1 cellular context compared by ENCODE assay signal in the genomic region with DNA sequence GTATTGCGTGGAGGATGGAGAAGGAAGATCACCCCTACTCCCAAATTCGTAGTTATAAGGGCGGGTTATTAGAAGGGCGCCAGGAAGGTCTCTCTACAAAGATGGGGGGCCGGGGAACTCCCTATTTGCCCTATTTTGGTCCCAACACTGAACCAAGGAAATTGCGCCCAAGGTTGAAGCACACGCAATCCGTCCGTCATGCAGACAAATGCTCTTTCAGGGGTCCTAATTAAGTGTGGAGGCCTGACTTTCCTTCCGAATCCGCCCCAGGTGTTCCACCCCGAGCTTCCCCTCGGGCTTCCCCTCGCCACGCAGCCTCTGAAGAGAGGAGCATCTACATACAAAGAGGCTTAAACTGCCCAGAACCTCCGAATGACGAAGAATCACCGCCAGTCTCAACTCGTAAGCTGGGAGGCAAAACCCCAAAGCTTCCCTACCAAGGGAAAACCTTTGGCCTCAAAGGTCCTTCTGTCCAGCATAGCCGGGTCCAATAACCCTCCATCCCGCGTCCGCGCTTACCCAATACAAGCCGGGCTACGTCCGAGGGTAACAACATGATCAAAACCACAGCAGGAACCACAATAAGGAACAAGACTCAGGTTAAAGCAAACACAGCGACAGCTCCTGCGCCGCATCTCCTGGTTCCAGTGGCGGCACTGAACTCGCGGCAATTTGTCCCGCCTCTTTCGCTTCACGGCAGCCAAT.
TF ChIP-seq lines count a peak whose summit lies in the region.

A gene (minus strand): TSS at position 658 of the 705 bp plus-strand sequence. CDS start 102 bp downstream, at position 556.

TF ChIP-seq in K562, 482 proteins besides CTCF, POLR2A, EP300 and RAD21 (continued from another document and continues in another):
- TF ChIP-seq, protein P1, sequence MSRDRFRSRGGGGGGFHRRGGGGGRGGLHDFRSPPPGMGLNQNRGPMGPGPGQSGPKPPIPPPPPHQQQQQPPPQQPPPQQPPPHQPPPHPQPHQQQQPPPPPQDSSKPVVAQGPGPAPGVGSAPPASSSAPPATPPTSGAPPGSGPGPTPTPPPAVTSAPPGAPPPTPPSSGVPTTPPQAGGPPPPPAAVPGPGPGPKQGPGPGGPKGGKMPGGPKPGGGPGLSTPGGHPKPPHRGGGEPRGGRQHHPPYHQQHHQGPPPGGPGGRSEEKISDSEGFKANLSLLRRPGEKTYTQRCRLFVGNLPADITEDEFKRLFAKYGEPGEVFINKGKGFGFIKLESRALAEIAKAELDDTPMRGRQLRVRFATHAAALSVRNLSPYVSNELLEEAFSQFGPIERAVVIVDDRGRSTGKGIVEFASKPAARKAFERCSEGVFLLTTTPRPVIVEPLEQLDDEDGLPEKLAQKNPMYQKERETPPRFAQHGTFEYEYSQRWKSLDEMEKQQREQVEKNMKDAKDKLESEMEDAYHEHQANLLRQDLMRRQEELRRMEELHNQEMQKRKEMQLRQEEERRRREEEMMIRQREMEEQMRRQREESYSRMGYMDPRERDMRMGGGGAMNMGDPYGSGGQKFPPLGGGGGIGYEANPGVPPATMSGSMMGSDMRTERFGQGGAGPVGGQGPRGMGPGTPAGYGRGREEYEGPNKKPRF (IDR thresholded peaks at IDR 0.05; ENCODE audit: low read depth, low read length), result no peak
- no peak for TF ChIP-seq PCBP2 (IDR thresholded peaks at IDR 0.05; ENCODE audit: low read depth, low read length, poor library complexity, severe bottlenecking)
- TF ChIP-seq CHD4 (IDR thresholded peaks at IDR 0.05; ENCODE audit: insufficient read depth, insufficient replicate concordance, low read depth, low read length, poor library complexity, severe bottlenecking), result no peak
- TF ChIP-seq SMAD2 (IDR thresholded peaks at IDR 0.05; ENCODE audit: low read depth, low read length), result no peak
- TF ChIP-seq, protein P2, sequence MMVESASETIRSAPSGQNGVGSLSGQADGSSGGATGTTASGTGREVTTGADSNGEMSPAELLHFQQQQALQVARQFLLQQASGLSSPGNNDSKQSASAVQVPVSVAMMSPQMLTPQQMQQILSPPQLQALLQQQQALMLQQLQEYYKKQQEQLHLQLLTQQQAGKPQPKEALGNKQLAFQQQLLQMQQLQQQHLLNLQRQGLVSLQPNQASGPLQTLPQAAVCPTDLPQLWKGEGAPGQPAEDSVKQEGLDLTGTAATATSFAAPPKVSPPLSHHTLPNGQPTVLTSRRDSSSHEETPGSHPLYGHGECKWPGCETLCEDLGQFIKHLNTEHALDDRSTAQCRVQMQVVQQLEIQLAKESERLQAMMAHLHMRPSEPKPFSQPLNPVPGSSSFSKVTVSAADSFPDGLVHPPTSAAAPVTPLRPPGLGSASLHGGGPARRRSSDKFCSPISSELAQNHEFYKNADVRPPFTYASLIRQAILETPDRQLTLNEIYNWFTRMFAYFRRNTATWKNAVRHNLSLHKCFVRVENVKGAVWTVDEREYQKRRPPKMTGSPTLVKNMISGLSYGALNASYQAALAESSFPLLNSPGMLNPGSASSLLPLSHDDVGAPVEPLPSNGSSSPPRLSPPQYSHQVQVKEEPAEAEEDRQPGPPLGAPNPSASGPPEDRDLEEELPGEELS (CRISPR knock-in tag; IDR thresholded peaks at IDR 0.05; ENCODE audit: borderline replicate concordance), result no peak
- no peak for TF ChIP-seq CBX3 (IDR thresholded peaks at IDR 0.05; ENCODE audit: borderline replicate concordance in 1 of 2, low read length in 2 of 2)
- TF ChIP-seq NCOA4 (IDR thresholded peaks at IDR 0.05; ENCODE audit: partially characterized antibody), result no peak
- TF ChIP-seq SRSF7 (optimal IDR thresholded peaks at IDR 0.05; ENCODE audit: low read depth, low read length), result no peak
- TF ChIP-seq ILF3 (IDR thresholded peaks at IDR 0.05; ENCODE audit: borderline replicate concordance), result no peak
- TF ChIP-seq, protein P3, sequence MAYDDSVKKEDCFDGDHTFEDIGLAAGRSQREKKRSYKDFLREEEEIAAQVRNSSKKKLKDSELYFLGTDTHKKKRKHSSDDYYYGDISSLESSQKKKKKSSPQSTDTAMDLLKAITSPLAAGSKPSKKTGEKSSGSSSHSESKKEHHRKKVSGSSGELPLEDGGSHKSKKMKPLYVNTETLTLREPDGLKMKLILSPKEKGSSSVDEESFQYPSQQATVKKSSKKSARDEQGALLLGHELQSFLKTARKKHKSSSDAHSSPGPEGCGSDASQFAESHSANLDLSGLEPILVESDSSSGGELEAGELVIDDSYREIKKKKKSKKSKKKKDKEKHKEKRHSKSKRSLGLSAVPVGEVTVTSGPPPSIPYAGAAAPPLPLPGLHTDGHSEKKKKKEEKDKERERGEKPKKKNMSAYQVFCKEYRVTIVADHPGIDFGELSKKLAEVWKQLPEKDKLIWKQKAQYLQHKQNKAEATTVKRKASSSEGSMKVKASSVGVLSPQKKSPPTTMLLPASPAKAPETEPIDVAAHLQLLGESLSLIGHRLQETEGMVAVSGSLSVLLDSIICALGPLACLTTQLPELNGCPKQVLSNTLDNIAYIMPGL (CRISPR knock-in tag; IDR thresholded peaks at IDR 0.05), result 0 out of 2 replicates have a peak, but pooled peaks have one; percentile 40
- TF ChIP-seq NFIX (CRISPR knock-in tag; IDR thresholded peaks at IDR 0.05; ENCODE audit: low read depth), result no peak
- TF ChIP-seq TOE1 (IDR thresholded peaks at IDR 0.05; ENCODE audit: borderline replicate concordance), result no peak
- TF ChIP-seq TOE1 (CRISPR knock-in tag; IDR thresholded peaks at IDR 0.05; ENCODE audit: borderline replicate concordance, low read depth), result no peak
- no peak for TF ChIP-seq PCBP1 (IDR thresholded peaks at IDR 0.05; ENCODE audit: low read depth, low read length, poor library complexity, severe bottlenecking)
- TF ChIP-seq ETV5 (CRISPR knock-in tag; IDR thresholded peaks at IDR 0.05; ENCODE audit: low read depth), result no peak; the same call in 1 of the 2 replicates
- TF ChIP-seq PRPF4 (IDR thresholded peaks at IDR 0.05; ENCODE audit: insufficient read depth, low read depth, low read length, poor library complexity, severe bottlenecking), result no peak
- TF ChIP-seq GABPB2 (CRISPR knock-in tag; conservative IDR thresholded peaks at IDR 0.05), result no peak
- no peak for TF ChIP-seq RBM17 (IDR thresholded peaks at IDR 0.05; ENCODE audit: borderline replicate concordance, low read depth, low read length)
- TF ChIP-seq, protein P4, sequence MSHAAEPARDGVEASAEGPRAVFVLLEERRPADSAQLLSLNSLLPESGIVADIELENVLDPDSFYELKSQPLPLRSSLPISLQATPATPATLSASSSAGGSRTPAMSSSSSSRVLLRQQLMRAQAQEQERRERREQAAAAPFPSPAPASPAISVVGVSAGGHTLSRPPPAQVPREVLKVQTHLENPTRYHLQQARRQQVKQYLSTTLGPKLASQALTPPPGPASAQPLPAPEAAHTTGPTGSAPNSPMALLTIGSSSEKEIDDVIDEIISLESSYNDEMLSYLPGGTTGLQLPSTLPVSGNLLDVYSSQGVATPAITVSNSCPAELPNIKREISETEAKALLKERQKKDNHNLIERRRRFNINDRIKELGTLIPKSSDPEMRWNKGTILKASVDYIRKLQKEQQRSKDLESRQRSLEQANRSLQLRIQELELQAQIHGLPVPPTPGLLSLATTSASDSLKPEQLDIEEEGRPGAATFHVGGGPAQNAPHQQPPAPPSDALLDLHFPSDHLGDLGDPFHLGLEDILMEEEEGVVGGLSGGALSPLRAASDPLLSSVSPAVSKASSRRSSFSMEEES (CRISPR knock-in tag; IDR thresholded peaks at IDR 0.05), result no peak
- no peak for TF ChIP-seq SP1 (CRISPR knock-in tag; IDR thresholded peaks at IDR 0.05)
- TF ChIP-seq SAFB2 (IDR thresholded peaks at IDR 0.05; ENCODE audit: borderline replicate concordance, low read depth, low read length, severe bottlenecking), result no peak
- TF ChIP-seq PYGO2 (tag; IDR thresholded peaks at IDR 0.05), result no peak
- TF ChIP-seq TAF15 (IDR thresholded peaks at IDR 0.05; ENCODE audit: low read depth, low read length), result no peak
- TF ChIP-seq, protein P5, sequence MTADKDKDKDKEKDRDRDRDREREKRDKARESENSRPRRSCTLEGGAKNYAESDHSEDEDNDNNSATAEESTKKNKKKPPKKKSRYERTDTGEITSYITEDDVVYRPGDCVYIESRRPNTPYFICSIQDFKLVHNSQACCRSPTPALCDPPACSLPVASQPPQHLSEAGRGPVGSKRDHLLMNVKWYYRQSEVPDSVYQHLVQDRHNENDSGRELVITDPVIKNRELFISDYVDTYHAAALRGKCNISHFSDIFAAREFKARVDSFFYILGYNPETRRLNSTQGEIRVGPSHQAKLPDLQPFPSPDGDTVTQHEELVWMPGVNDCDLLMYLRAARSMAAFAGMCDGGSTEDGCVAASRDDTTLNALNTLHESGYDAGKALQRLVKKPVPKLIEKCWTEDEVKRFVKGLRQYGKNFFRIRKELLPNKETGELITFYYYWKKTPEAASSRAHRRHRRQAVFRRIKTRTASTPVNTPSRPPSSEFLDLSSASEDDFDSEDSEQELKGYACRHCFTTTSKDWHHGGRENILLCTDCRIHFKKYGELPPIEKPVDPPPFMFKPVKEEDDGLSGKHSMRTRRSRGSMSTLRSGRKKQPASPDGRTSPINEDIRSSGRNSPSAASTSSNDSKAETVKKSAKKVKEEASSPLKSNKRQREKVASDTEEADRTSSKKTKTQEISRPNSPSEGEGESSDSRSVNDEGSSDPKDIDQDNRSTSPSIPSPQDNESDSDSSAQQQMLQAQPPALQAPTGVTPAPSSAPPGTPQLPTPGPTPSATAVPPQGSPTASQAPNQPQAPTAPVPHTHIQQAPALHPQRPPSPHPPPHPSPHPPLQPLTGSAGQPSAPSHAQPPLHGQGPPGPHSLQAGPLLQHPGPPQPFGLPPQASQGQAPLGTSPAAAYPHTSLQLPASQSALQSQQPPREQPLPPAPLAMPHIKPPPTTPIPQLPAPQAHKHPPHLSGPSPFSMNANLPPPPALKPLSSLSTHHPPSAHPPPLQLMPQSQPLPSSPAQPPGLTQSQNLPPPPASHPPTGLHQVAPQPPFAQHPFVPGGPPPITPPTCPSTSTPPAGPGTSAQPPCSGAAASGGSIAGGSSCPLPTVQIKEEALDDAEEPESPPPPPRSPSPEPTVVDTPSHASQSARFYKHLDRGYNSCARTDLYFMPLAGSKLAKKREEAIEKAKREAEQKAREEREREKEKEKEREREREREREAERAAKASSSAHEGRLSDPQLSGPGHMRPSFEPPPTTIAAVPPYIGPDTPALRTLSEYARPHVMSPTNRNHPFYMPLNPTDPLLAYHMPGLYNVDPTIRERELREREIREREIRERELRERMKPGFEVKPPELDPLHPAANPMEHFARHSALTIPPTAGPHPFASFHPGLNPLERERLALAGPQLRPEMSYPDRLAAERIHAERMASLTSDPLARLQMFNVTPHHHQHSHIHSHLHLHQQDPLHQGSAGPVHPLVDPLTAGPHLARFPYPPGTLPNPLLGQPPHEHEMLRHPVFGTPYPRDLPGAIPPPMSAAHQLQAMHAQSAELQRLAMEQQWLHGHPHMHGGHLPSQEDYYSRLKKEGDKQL (CRISPR knock-in tag; IDR thresholded peaks at IDR 0.05; ENCODE audit: borderline replicate concordance), result peak; percentile 96; the same call in 1 of the 2 replicates
- TF ChIP-seq, protein P6, sequence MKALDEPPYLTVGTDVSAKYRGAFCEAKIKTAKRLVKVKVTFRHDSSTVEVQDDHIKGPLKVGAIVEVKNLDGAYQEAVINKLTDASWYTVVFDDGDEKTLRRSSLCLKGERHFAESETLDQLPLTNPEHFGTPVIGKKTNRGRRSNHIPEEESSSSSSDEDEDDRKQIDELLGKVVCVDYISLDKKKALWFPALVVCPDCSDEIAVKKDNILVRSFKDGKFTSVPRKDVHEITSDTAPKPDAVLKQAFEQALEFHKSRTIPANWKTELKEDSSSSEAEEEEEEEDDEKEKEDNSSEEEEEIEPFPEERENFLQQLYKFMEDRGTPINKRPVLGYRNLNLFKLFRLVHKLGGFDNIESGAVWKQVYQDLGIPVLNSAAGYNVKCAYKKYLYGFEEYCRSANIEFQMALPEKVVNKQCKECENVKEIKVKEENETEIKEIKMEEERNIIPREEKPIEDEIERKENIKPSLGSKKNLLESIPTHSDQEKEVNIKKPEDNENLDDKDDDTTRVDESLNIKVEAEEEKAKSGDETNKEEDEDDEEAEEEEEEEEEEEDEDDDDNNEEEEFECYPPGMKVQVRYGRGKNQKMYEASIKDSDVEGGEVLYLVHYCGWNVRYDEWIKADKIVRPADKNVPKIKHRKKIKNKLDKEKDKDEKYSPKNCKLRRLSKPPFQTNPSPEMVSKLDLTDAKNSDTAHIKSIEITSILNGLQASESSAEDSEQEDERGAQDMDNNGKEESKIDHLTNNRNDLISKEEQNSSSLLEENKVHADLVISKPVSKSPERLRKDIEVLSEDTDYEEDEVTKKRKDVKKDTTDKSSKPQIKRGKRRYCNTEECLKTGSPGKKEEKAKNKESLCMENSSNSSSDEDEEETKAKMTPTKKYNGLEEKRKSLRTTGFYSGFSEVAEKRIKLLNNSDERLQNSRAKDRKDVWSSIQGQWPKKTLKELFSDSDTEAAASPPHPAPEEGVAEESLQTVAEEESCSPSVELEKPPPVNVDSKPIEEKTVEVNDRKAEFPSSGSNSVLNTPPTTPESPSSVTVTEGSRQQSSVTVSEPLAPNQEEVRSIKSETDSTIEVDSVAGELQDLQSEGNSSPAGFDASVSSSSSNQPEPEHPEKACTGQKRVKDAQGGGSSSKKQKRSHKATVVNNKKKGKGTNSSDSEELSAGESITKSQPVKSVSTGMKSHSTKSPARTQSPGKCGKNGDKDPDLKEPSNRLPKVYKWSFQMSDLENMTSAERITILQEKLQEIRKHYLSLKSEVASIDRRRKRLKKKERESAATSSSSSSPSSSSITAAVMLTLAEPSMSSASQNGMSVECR (CRISPR knock-in tag; IDR thresholded peaks at IDR 0.05), result peak; percentile 73
- no peak for TF ChIP-seq RFX1 (IDR thresholded peaks at IDR 0.05)
- TF ChIP-seq ZNF707 (CRISPR knock-in tag; conservative IDR thresholded peaks at IDR 0.05), result no peak
- no peak for TF ChIP-seq NFXL1 (CRISPR knock-in tag; IDR thresholded peaks at IDR 0.05)
- peak; percentile 93 for TF ChIP-seq TAF1 (IDR thresholded peaks at IDR 0.05; ENCODE audit: control insufficient read depth, extremely low read depth, insufficient read depth, low read length, severe bottlenecking)
- TF ChIP-seq, protein P7, sequence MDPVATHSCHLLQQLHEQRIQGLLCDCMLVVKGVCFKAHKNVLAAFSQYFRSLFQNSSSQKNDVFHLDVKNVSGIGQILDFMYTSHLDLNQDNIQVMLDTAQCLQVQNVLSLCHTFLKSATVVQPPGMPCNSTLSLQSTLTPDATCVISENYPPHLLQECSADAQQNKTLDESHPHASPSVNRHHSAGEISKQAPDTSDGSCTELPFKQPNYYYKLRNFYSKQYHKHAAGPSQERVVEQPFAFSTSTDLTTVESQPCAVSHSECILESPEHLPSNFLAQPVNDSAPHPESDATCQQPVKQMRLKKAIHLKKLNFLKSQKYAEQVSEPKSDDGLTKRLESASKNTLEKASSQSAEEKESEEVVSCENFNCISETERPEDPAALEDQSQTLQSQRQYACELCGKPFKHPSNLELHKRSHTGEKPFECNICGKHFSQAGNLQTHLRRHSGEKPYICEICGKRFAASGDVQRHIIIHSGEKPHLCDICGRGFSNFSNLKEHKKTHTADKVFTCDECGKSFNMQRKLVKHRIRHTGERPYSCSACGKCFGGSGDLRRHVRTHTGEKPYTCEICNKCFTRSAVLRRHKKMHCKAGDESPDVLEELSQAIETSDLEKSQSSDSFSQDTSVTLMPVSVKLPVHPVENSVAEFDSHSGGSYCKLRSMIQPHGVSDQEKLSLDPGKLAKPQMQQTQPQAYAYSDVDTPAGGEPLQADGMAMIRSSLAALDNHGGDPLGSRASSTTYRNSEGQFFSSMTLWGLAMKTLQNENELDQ (CRISPR knock-in tag; IDR thresholded peaks at IDR 0.05; ENCODE audit: borderline replicate concordance), result no peak
- no peak for TF ChIP-seq HNRNPH1 (optimal IDR thresholded peaks at IDR 0.05; ENCODE audit: low read depth, low read length)
- no peak for TF ChIP-seq ZNF197 (CRISPR knock-in tag; IDR thresholded peaks at IDR 0.05; ENCODE audit: low read depth)
- no peak for TF ChIP-seq CREB1 (IDR thresholded peaks at IDR 0.05)
- TF ChIP-seq CREB1 (CRISPR knock-in tag; IDR thresholded peaks at IDR 0.05), result no peak
- no peak; a peak in 2 of 4 replicates for TF ChIP-seq FOXA3 (CRISPR knock-in tag; conservative IDR thresholded peaks at IDR 0.05 in 1 of 2, IDR thresholded peaks at IDR 0.05 in 1 of 2)
